In the genomic region with DNA sequence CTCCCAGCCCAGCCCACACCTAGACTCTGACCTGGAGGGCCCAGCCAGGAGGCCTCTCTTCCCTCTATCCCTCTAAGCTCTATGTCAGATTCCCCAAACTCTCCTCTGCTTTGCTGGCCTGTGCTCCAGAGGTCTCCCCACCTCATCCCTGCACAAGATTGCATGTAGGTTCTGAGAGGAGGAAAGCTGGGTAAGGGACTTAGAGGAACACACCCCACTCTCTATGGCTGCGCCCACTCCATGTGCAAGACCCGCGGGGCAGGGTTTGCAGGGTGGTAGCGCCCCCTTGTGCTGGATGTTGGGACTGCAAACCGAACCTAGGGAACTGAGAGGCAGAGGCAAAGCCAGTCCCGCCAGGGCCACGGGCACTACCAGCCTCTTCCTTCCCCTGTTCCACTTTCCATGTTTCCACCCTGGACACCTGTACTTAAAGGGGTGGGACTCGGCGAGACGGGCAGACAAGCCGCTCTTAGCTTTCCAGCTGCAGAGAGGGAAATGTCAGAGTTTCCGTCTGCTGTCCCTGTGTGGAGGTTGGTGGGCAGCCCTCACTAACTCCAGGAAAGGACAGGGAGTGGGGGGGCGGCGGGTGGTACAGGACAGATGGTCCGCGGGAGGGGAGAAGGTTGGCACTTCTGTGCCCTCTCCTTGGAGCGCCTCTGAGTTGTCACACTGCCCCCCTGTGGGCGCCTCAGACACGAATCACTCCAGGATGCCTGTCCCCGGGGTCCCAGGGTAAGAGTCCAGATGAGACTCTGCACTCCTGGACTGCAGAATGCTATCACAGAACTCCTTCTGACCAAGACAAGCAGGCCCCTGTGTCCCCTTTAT, we compare ENCODE assay signal across 9 cellular contexts. TPM values are rescaled to one million over a fixed set of nuclear protein-coding genes. Genes with fewer than 3 reads are reported as not detected.
DNase-seq lines count a peak whose midpoint lies in the region; ATAC-seq, FAIRE-seq and TF ChIP-seq lines count a peak whose summit lies in the region.
"Had no signal": no experiment of that assay in that cellular context is flagged by ENCODE, and none has a peak within 500 bp of the region (broad histone marks: within the 10 kb centered on the region; RNA-seq: fewer than 3 reads in every experiment).

No MANE protein-coding gene starts in this region.

- H3K27me3 Mint-ChIP-seq in CD4-positive, alpha-beta T cell = peaks cover 5% of the 10 kb centered on the region
- peaks cover 13% of the 10 kb centered on the region for H3K27me3 Mint-ChIP-seq in activated T-helper 1 cell treated with anti-CD3 and anti-CD28 coated beads, Interleukin-12 subunit alpha, Interleukin-12 subunit beta, Interleukin-2, Interleukin-4 antibody, amounts not matched to agents 30 ng/mL and 10 ng/mL and 1 ng/mL, durations not matched to agents 14 hours and 24 hours and 36 hours (ENCODE audit: insufficient read depth)
- H3K27me3 Mint-ChIP-seq in naive thymus-derived CD8-positive, alpha-beta T cell = peaks cover 7 to 23% (median 10%) of the 10 kb centered on the region in 5 donors

- peak overlapping the region; percentile 61 for H3K27ac Mint-ChIP-seq in CD4-positive, alpha-beta T cell
- H3K27ac Mint-ChIP-seq in activated T-helper 1 cell treated with anti-CD3 and anti-CD28 coated beads, Interleukin-12 subunit alpha, Interleukin-12 subunit beta, Interleukin-2, Interleukin-4 antibody, amounts not matched to agents 30 ng/mL and 10 ng/mL and 1 ng/mL, durations not matched to agents 14 hours and 24 hours and 36 hours = peak overlapping the region; percentile 82
- peak overlapping the region in 9 of 10 donors; percentile 48 to 86 (median 77) for H3K27ac Mint-ChIP-seq in naive thymus-derived CD8-positive, alpha-beta T cell

- H3K4me1 Mint-ChIP-seq in CD4-positive, alpha-beta T cell (ENCODE audit: low read depth) = peaks cover 27% of the 10 kb centered on the region
- H3K4me1 Mint-ChIP-seq in activated T-helper 1 cell treated with anti-CD3 and anti-CD28 coated beads, Interleukin-12 subunit alpha, Interleukin-12 subunit beta, Interleukin-2, Interleukin-4 antibody, amounts not matched to agents 30 ng/mL and 10 ng/mL and 1 ng/mL, durations not matched to agents 14 hours and 24 hours and 36 hours (ENCODE audit: low read depth) = peaks cover 42% of the 10 kb centered on the region
- H3K4me1 Mint-ChIP-seq in naive thymus-derived CD8-positive, alpha-beta T cell = peaks cover 8 to 26% (median 14%) of the 10 kb centered on the region in 4 donors

- H3K36me3 Mint-ChIP-seq in CD4-positive, alpha-beta T cell (ENCODE audit: low read depth) = no peaks in the 10 kb centered on the region
- H3K36me3 Mint-ChIP-seq in activated T-helper 1 cell treated with anti-CD3 and anti-CD28 coated beads, Interleukin-12 subunit alpha, Interleukin-12 subunit beta, Interleukin-2, Interleukin-4 antibody, amounts not matched to agents 30 ng/mL and 10 ng/mL and 1 ng/mL, durations not matched to agents 14 hours and 24 hours and 36 hours (ENCODE audit: low read depth) = peaks cover 3% of the 10 kb centered on the region
- H3K36me3 Mint-ChIP-seq in naive thymus-derived CD8-positive, alpha-beta T cell = no peaks in the 10 kb centered on the region

- H3K4me2 ChIP-seq in fibroblast of lung (ENCODE audit: extremely low read depth, insufficient read depth, low read length) = peak overlapping the region; percentile 91

- H2AFZ ChIP-seq in fibroblast of lung (ENCODE audit: low read length) = peak overlapping the region; percentile 69

- H3K4me3 ChIP-seq in fibroblast of lung (replicated peaks in 1 of 4; ENCODE audit: control extremely low read depth in 1 of 4, insufficient read depth in 1 of 4, low read depth in 3 of 4, low read length in 4 of 4) = peak overlapping the region; percentile 8 to 65 (median 36)

- peak; percentile 98 for TF ChIP-seq RAD21 in Ishikawa (IDR thresholded peaks at IDR 0.05; ENCODE audit: low read depth)

- H3K36me3 ChIP-seq in fibroblast of lung (ENCODE audit: control insufficient read depth, insufficient read depth, low read length) = no peaks in the 10 kb centered on the region

- peak; percentile 91 for ATAC-seq in CD4-positive, alpha-beta T cell (ENCODE audit: poor library complexity)
- ATAC-seq in naive thymus-derived CD8-positive, alpha-beta T cell = peak; percentile 93 to 94

- no peak for TF ChIP-seq EP300 in Ishikawa (IDR thresholded peaks at IDR 0.05; ENCODE audit: borderline replicate concordance)

- peaks cover 39% of the 10 kb centered on the region for H3K4me1 ChIP-seq in fibroblast of lung (ENCODE audit: control insufficient read depth, extremely low read depth, insufficient read depth, low read length)

- no peaks in the 10 kb centered on the region for H3K79me2 ChIP-seq in fibroblast of lung (ENCODE audit: control insufficient read depth, insufficient read depth, low read length)

- FAIRE-seq in RCC 7860 (lab: Jason Lieb, UNC) = no peak

- H3K9ac ChIP-seq in fibroblast of lung (ENCODE audit: insufficient read depth, low read length) = peak overlapping the region; percentile 47

- H3K27ac ChIP-seq in CD4-positive, alpha-beta T cell (ENCODE audit: low read depth, low read length) = no peak overlapping the region
- H3K27ac ChIP-seq in fibroblast of lung (ENCODE audit: insufficient read depth, low read length) = peak overlapping the region; percentile 100

- peak; percentile 99 for TF ChIP-seq CTCF in CD4-positive, alpha-beta T cell (IDR thresholded peaks at IDR 0.05)
- peak; percentile 91 for TF ChIP-seq CTCF in GM20000 (IDR thresholded peaks at IDR 0.05; ENCODE audit: extremely low read depth, missing control alignments)
- TF ChIP-seq CTCF in fibroblast of lung (conservative IDR thresholded peaks at IDR 0.05 in 1 of 2, IDR thresholded peaks at IDR 0.05 in 1 of 2; ENCODE audit: low read depth in 1 of 2, low read length in 2 of 2) = peak; percentile 83 to 86

- DNase-seq in CD4-positive, alpha-beta T cell = peak; percentile 81 to 96 (median 89)
- DNase-seq in GM20000 (ENCODE audit: low spot score) (peak; percentile 86), RCC 7860 (ENCODE audit: low spot score) (peak; percentile 42), fibroblast of lung (ENCODE audit: low read depth in 2 of 2) (peak; percentile 79 to 89)
- DNase-seq in activated T-helper 1 cell treated with anti-CD3 and anti-CD28 coated beads, Interleukin-12 subunit alpha, Interleukin-12 subunit beta, Interleukin-2, Interleukin-4 antibody, amounts not matched to agents 30 ng/mL and 10 ng/mL and 1 ng/mL, durations not matched to agents 14 hours and 24 hours and 36 hours (ENCODE audit: low spot score) = peak; percentile 80
- peak; percentile 80 to 97 (median 88) for DNase-seq in naive thymus-derived CD8-positive, alpha-beta T cell
- DNase-seq in stimulated activated CD8-positive, alpha-beta memory T cell treated with anti-CD3 and anti-CD28 coated beads, Interleukin-7, amount 100 ng/mL, for 48 hours (ENCODE audit: extremely low read depth in 1 of 2, low read depth in 1 of 2) = peak; percentile 75 to 79

- H4K20me1 ChIP-seq in fibroblast of lung (ENCODE audit: control insufficient read depth, extremely low read depth, insufficient read depth, low read length) = no peaks in the 10 kb centered on the region

- peak overlapping the region; percentile 83 for H3K4me3 Mint-ChIP-seq in CD4-positive, alpha-beta T cell
- peak overlapping the region; percentile 81 for H3K4me3 Mint-ChIP-seq in activated T-helper 1 cell treated with anti-CD3 and anti-CD28 coated beads, Interleukin-12 subunit alpha, Interleukin-12 subunit beta, Interleukin-2, Interleukin-4 antibody, amounts not matched to agents 30 ng/mL and 10 ng/mL and 1 ng/mL, durations not matched to agents 14 hours and 24 hours and 36 hours
- H3K4me3 Mint-ChIP-seq in naive thymus-derived CD8-positive, alpha-beta T cell = peak overlapping the region; percentile 76 to 91 (median 85)

- H3K27me3 ChIP-seq in CD4-positive, alpha-beta T cell (ENCODE audit: control insufficient read depth, insufficient read depth, low read length) = no peaks in the 10 kb centered on the region
- H3K27me3 ChIP-seq in fibroblast of lung (ENCODE audit: control insufficient read depth, insufficient read depth, low read length) = no peaks in the 10 kb centered on the region

- H3K9me3 ChIP-seq in CD4-positive, alpha-beta T cell (ENCODE audit: control insufficient read depth, low read length) = no peaks in the 10 kb centered on the region
- no peaks in the 10 kb centered on the region for H3K9me3 ChIP-seq in fibroblast of lung (ENCODE audit: control insufficient read depth, insufficient read depth, low read depth, low read length)

- CTCF ChIA-PET in CD4-positive, alpha-beta T cell (lab: Charles Lee) = interaction anchor here (0.6 to 6.7 kb wide), 26 partner anchors 10 to 302 kb away, joined by 3 to 67 read pairs (median 4); a partner anchor contains a TSS

- intact Hi-C loops in CD4-positive, alpha-beta T cell (cut with DNase I, micrococcal nuclease) = loop anchor here (1.0 to 10.0 kb wide), 7 partner anchors 30 to 988 kb away; no protein-coding TSS in a partner anchor
- intact Hi-C loops in activated T-helper 1 cell treated with anti-CD3 and anti-CD28 coated beads, Interleukin-12 subunit alpha, Interleukin-12 subunit beta, Interleukin-2, Interleukin-4 antibody, amounts not matched to agents 30 ng/mL and 10 ng/mL and 1 ng/mL, durations not matched to agents 14 hours and 24 hours and 36 hours (cut with micrococcal nuclease) = loop anchor here (1.0 to 10.0 kb wide), 11 partner anchors 24 to 988 kb away; a partner anchor contains a TSS

- POLR2A ChIA-PET in CD4-positive, alpha-beta T cell (lab: Charles Lee) = interaction anchor here (1.3 to 4.3 kb wide), 6 partner anchors 15 to 296 kb away, joined by 4 to 23 read pairs (median 12); a partner anchor contains a TSS
- POLR2A ChIA-PET in naive thymus-derived CD8-positive, alpha-beta T cell (lab: Charles Lee) = interaction anchor here (0.6 to 5.0 kb wide), 9 partner anchors 13 to 296 kb away, joined by 4 to 30 read pairs (median 5); a partner anchor contains a TSS

- H3K9me3 Mint-ChIP-seq in CD4-positive, alpha-beta T cell = no peaks in the 10 kb centered on the region
- H3K9me3 Mint-ChIP-seq in activated T-helper 1 cell treated with anti-CD3 and anti-CD28 coated beads, Interleukin-12 subunit alpha, Interleukin-12 subunit beta, Interleukin-2, Interleukin-4 antibody, amounts not matched to agents 30 ng/mL and 10 ng/mL and 1 ng/mL, durations not matched to agents 14 hours and 24 hours and 36 hours = no peaks in the 10 kb centered on the region
- no peaks in the 10 kb centered on the region for H3K9me3 Mint-ChIP-seq in naive thymus-derived CD8-positive, alpha-beta T cell

RNA-seq across cellular contexts. Expression of a gene that starts 16.8 kb away (rescaled TPM):
- total RNA-seq in CD4-positive, alpha-beta T cell = 1 to 10 TPM; 2.6 to 2.9 TPM
- 1.5 and 2.6 TPM in 2 replicates for total RNA-seq in activated T-helper 1 cell treated with anti-CD3 and anti-CD28 coated beads, Interleukin-12 subunit alpha, Interleukin-12 subunit beta, Interleukin-2, Interleukin-4 antibody, amounts not matched to agents 30 ng/mL and 10 ng/mL and 1 ng/mL, durations not matched to agents 14 hours and 24 hours and 36 hours
- 346 and 375 TPM in 2 replicates for total RNA-seq in fibroblast of lung
- polyA plus RNA-seq in fibroblast of lung = 393 and 397 TPM in 2 replicates
- 394 and 407 TPM in 2 replicates for polyA plus RNA-seq in fibroblast of lung (2012)
- polyA minus RNA-seq in fibroblast of lung (ENCODE audit: low replicate concordance) = 565 and 590 TPM in 2 replicates
- 1 to 10 TPM; 2.5 to 3.3 TPM for total RNA-seq in naive thymus-derived CD8-positive, alpha-beta T cell
- not detected for polyA plus RNA-seq in naive thymus-derived CD8-positive, alpha-beta T cell

RNA-seq across cellular contexts. Expression of a gene that starts 18.4 kb away (rescaled TPM):
- total RNA-seq in CD4-positive, alpha-beta T cell = 10 to 100 TPM; 52.4 to 54.6 TPM
- 44.6 and 46.0 TPM in 2 replicates for total RNA-seq in activated T-helper 1 cell treated with anti-CD3 and anti-CD28 coated beads, Interleukin-12 subunit alpha, Interleukin-12 subunit beta, Interleukin-2, Interleukin-4 antibody, amounts not matched to agents 30 ng/mL and 10 ng/mL and 1 ng/mL, durations not matched to agents 14 hours and 24 hours and 36 hours
- 71.9 and 95.5 TPM in 2 replicates for total RNA-seq in fibroblast of lung
- 100 and 130 TPM in 2 replicates for polyA plus RNA-seq in fibroblast of lung
- 143 and 172 TPM in 2 replicates for polyA plus RNA-seq in fibroblast of lung (2012)
- polyA minus RNA-seq in fibroblast of lung (ENCODE audit: low replicate concordance) = 703 and 794 TPM in 2 replicates
- total RNA-seq in naive thymus-derived CD8-positive, alpha-beta T cell = 10 to 100 TPM; 70.5 to 72.6 TPM
- 10 to 100 TPM; 49.4 to 67.5 (median 52.2) TPM for polyA plus RNA-seq in naive thymus-derived CD8-positive, alpha-beta T cell

RNA-seq across cellular contexts. Expression of a gene that starts 23.5 kb away (rescaled TPM):
- 10 to 100 TPM; 27.6 to 29.4 TPM for total RNA-seq in CD4-positive, alpha-beta T cell
- total RNA-seq in activated T-helper 1 cell treated with anti-CD3 and anti-CD28 coated beads, Interleukin-12 subunit alpha, Interleukin-12 subunit beta, Interleukin-2, Interleukin-4 antibody, amounts not matched to agents 30 ng/mL and 10 ng/mL and 1 ng/mL, durations not matched to agents 14 hours and 24 hours and 36 hours = 187 and 196 TPM in 2 replicates
- 40.8 and 50.5 TPM in 2 replicates for total RNA-seq in fibroblast of lung
- polyA plus RNA-seq in fibroblast of lung = 38.0 and 44.1 TPM in 2 replicates
- polyA plus RNA-seq in fibroblast of lung (2012) = 145 and 212 TPM in 2 replicates
- 2.2 and 32.5 TPM in 2 replicates for polyA minus RNA-seq in fibroblast of lung (ENCODE audit: low replicate concordance)
- total RNA-seq in naive thymus-derived CD8-positive, alpha-beta T cell = 10 to 100 TPM; 69.9 to 75.3 TPM
- 100 to 1,000 TPM; 120 to 155 (median 148) TPM for polyA plus RNA-seq in naive thymus-derived CD8-positive, alpha-beta T cell

RNA-seq across cellular contexts. Expression of a gene that starts 29.9 kb away (rescaled TPM):
- 1 to 10 TPM; 9.2 to 9.4 TPM for total RNA-seq in CD4-positive, alpha-beta T cell
- 0.39 TPM in 1 of 2 replicates, not detected in the other for total RNA-seq in activated T-helper 1 cell treated with anti-CD3 and anti-CD28 coated beads, Interleukin-12 subunit alpha, Interleukin-12 subunit beta, Interleukin-2, Interleukin-4 antibody, amounts not matched to agents 30 ng/mL and 10 ng/mL and 1 ng/mL, durations not matched to agents 14 hours and 24 hours and 36 hours
- 0.17 and 0.26 TPM in 2 replicates for total RNA-seq in fibroblast of lung
- polyA plus RNA-seq in fibroblast of lung = 0.02 and 0.06 TPM in 2 replicates
- 0.10 and 0.15 TPM in 2 replicates for polyA plus RNA-seq in fibroblast of lung (2012)
- not detected in 2 replicates for polyA minus RNA-seq in fibroblast of lung (ENCODE audit: low replicate concordance)
- 1 to 10 TPM; 4.8 to 5.7 TPM for total RNA-seq in naive thymus-derived CD8-positive, alpha-beta T cell
- under 1 TPM; 0.15 to 0.72 (median 0.29) TPM for polyA plus RNA-seq in naive thymus-derived CD8-positive, alpha-beta T cell

RNA-seq across cellular contexts. Expression of a gene that starts 37.9 kb away (rescaled TPM):
- total RNA-seq in CD4-positive, alpha-beta T cell = 1 to 10 TPM in 1 of 2 experiments, under 1 TPM in 1; 0.89 to 1.1 TPM
- total RNA-seq in activated T-helper 1 cell treated with anti-CD3 and anti-CD28 coated beads, Interleukin-12 subunit alpha, Interleukin-12 subunit beta, Interleukin-2, Interleukin-4 antibody, amounts not matched to agents 30 ng/mL and 10 ng/mL and 1 ng/mL, durations not matched to agents 14 hours and 24 hours and 36 hours = 0.61 TPM in 1 of 2 replicates, not detected in the other
- 5.1 and 6.3 TPM in 2 replicates for total RNA-seq in fibroblast of lung
- polyA plus RNA-seq in fibroblast of lung = 7.1 and 9.5 TPM in 2 replicates
- 3.0 and 4.1 TPM in 2 replicates for polyA plus RNA-seq in fibroblast of lung (2012)
- 13.6 and 26.7 TPM in 2 replicates for polyA minus RNA-seq in fibroblast of lung (ENCODE audit: low replicate concordance)
- 1 to 10 TPM; 2.6 to 3.5 TPM for total RNA-seq in naive thymus-derived CD8-positive, alpha-beta T cell
- polyA plus RNA-seq in naive thymus-derived CD8-positive, alpha-beta T cell = under 1 TPM; 0.13 to 0.46 (median 0.26) TPM
- total RNA-seq: T-helper 2 cell treated with Interferon-gamma antibody and Interleukin-4, amounts not matched to agents 100 ng/mL and 5 ng/mL, for 36 hours had no signal

Comparison
In these comparisons a context has a peak if more than half of its experiments do, and no peak if none do; other contexts are left out.
1. RNA of a gene that starts 16.8 kb away (total RNA-seq): 346 to 375 TPM in fibroblast of lung; 2.5 to 3.3 TPM in naive thymus-derived CD8-positive, alpha-beta T cell, 2.6 to 2.9 TPM in CD4-positive, alpha-beta T cell and 1.5 to 2.6 TPM in activated T-helper 1 cell treated with anti-CD3 and anti-CD28 coated beads, Interleukin-12 subunit alpha, Interleukin-12 subunit beta, Interleukin-2, Interleukin-4 antibody, amounts not matched to agents 30 ng/mL and 10 ng/mL and 1 ng/mL, durations not matched to agents 14 hours and 24 hours and 36 hours; every median in the first group is over 10 times any median in the second.
2. Peak in every context shown above with its lines, with median percentiles within 50 percentile points of each other: DNase-seq, H3K27ac Mint-ChIP-seq, H3K4me3 Mint-ChIP-seq and CTCF ChIP-seq.